8 cellular contexts compared by ENCODE assay signal in the genomic region with DNA sequence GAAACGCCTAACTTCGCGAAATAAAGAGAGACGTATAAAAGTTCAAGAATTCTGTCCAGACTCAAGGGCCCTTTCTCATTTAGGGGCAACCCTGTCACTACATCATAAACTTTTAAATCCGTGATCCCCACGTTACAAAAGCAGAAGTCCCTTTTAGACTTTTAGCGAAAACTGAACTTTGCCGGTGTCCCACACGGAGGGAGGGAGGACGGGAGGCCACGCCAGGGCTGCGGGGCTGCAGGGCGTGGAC. TPM values are rescaled to one million over a fixed set of nuclear protein-coding genes. Genes with fewer than 3 reads are reported as not detected.
DNase-seq lines count a peak whose midpoint lies in the region; ATAC-seq and TF ChIP-seq lines count a peak whose summit lies in the region.

No MANE protein-coding gene starts in this region.

- H4K12ac ChIP-seq in trophoblast cell (ENCODE audit: low read depth, low read length): no peak overlapping the region

- peak overlapping the region; percentile 79 for H3K4me3 Mint-ChIP-seq in activated CD4-positive, alpha-beta T cell treated with anti-CD3 and anti-CD28 coated beads, Interleukin-2, amount 10 ng/mL, durations not matched to agents 7 days and 5 days
- peak overlapping the region; percentile 94 for H3K4me3 Mint-ChIP-seq in endothelial cell (ENCODE audit: unreplicated experiment)

- no peak overlapping the region for H3K4ac ChIP-seq in trophoblast cell (ENCODE audit: low read depth, low read length)

- POLR2A ChIA-PET in activated CD4-positive, alpha-beta T cell treated with anti-CD3 and anti-CD28 coated beads, Interleukin-2, amount 10 ng/mL, durations not matched to agents 7 days and 5 days (lab: Charles Lee): no interaction called here

- no peak overlapping the region for H2BK5ac ChIP-seq in trophoblast cell (ENCODE audit: low read depth, low read length, poor library complexity)

- peaks cover 47% of the 10 kb centered on the region for H3K4me1 Mint-ChIP-seq in activated CD4-positive, alpha-beta T cell treated with anti-CD3 and anti-CD28 coated beads, Interleukin-2, amount 10 ng/mL, durations not matched to agents 7 days and 5 days
- H3K4me1 Mint-ChIP-seq in endothelial cell (ENCODE audit: unreplicated experiment): peaks cover 32% of the 10 kb centered on the region

- no peak for DNase-seq in activated CD4-positive, alpha-beta T cell treated with anti-CD3 and anti-CD28 coated beads, Interleukin-2, amount 10 ng/mL, durations not matched to agents 7 days and 5 days
- DNase-seq in activated CD4-positive, alpha-beta T cell treated with anti-CD3 and anti-CD28 coated beads for 4 hours: no peak
- DNase-seq in endothelial cell (ENCODE audit: low spot score) (no peak), trophoblast cell (no peak), AG20443 (ENCODE audit: low spot score) (no peak), omental fat pad (ENCODE audit: low spot score) (no peak), NCI-H774 (lab: John Stamatoyannopoulos, UW) (no peak)

- H2AFZ ChIP-seq in OCI-LY1 (ENCODE audit: low read length) (no peak overlapping the region), trophoblast cell (ENCODE audit: insufficient read depth, low read length, poor library complexity) (peak overlapping the region; percentile 92)

- no peak overlapping the region for H2AK5ac ChIP-seq in trophoblast cell (ENCODE audit: low read length)

- H3K4me1 ChIP-seq in OCI-LY1 (ENCODE audit: insufficient read depth, low read length, severe bottlenecking) (no peaks in the 10 kb centered on the region), trophoblast cell (ENCODE audit: control insufficient read depth in 1 of 2, insufficient read depth in 2 of 2, low read length in 2 of 2) (peaks cover 6 to 13% of the 10 kb centered on the region in 2 experiments)

- peaks cover 2% of the 10 kb centered on the region for H3K79me1 ChIP-seq in trophoblast cell (ENCODE audit: low read length)

- no peak overlapping the region for H4K8ac ChIP-seq in trophoblast cell (ENCODE audit: low read depth, low read length)

- CTCF ChIA-PET in activated CD4-positive, alpha-beta T cell treated with anti-CD3 and anti-CD28 coated beads, Interleukin-2, amount 10 ng/mL, durations not matched to agents 7 days and 5 days (lab: Charles Lee): interaction anchor here (1.0 to 2.4 kb wide), 6 partner anchors 9 to 115 kb away, joined by 3 to 15 read pairs (median 4); no protein-coding TSS in a partner anchor

- H2BK120ac ChIP-seq in trophoblast cell (ENCODE audit: insufficient read depth, low read length, poor library complexity): no peak overlapping the region

- H3K27ac ChIP-seq in OCI-LY1 (ENCODE audit: low read depth, low read length, poor library complexity, severe bottlenecking) (no peak overlapping the region), trophoblast cell (ENCODE audit: low read depth, low read length) (no peak overlapping the region)

- H3K4me3 ChIP-seq in OCI-LY1 (ENCODE audit: low read depth, low read length, poor library complexity, severe bottlenecking) (peak overlapping the region; percentile 56), trophoblast cell (ENCODE audit: low read depth, low read length) (peak overlapping the region; percentile 78)

- no peak overlapping the region for H3K14ac ChIP-seq in trophoblast cell (ENCODE audit: low read length)

- no peak overlapping the region for H3K23ac ChIP-seq in trophoblast cell (ENCODE audit: low read length)

- H3K18ac ChIP-seq in trophoblast cell (ENCODE audit: low read length): no peak overlapping the region

- no peaks in the 10 kb centered on the region for H3K9me2 ChIP-seq in OCI-LY1 (ENCODE audit: low read depth, low read length)

- TF ChIP-seq CTCF in OCI-LY1 (IDR thresholded peaks at IDR 0.05; ENCODE audit: low read length) (no peak), endothelial cell (IDR thresholded peaks at IDR 0.05; ENCODE audit: unreplicated experiment) (no peak), omental fat pad (IDR thresholded peaks at IDR 0.05) (no peak)

- no peaks in the 10 kb centered on the region for H3K36me3 ChIP-seq in OCI-LY1 (ENCODE audit: insufficient read depth, low read length)
- H3K36me3 ChIP-seq in trophoblast cell (ENCODE audit: control insufficient read depth in 1 of 2, insufficient read depth in 2 of 2, low read length in 2 of 2): no peaks in the 10 kb centered on the region

- no peaks in the 10 kb centered on the region for H4K20me1 ChIP-seq in OCI-LY1 (ENCODE audit: insufficient read depth, low read length)

- H3K36me3 Mint-ChIP-seq in activated CD4-positive, alpha-beta T cell treated with anti-CD3 and anti-CD28 coated beads, Interleukin-2, amount 10 ng/mL, durations not matched to agents 7 days and 5 days (ENCODE audit: low read depth): peaks cover 4% of the 10 kb centered on the region
- peaks cover 31% of the 10 kb centered on the region for H3K36me3 Mint-ChIP-seq in endothelial cell (ENCODE audit: low read depth, unreplicated experiment)

- H3K9ac ChIP-seq in OCI-LY1 (ENCODE audit: low read length): no peak overlapping the region; the same call in 1 of the 2 replicates
- H3K9ac ChIP-seq in trophoblast cell (ENCODE audit: low read length): no peak overlapping the region

- no peaks in the 10 kb centered on the region for H3K9me3 Mint-ChIP-seq in activated CD4-positive, alpha-beta T cell treated with anti-CD3 and anti-CD28 coated beads, Interleukin-2, amount 10 ng/mL, durations not matched to agents 7 days and 5 days
- H3K9me3 Mint-ChIP-seq in endothelial cell (ENCODE audit: unreplicated experiment): no peaks in the 10 kb centered on the region

- no peak overlapping the region for H2BK12ac ChIP-seq in trophoblast cell (ENCODE audit: low read length)

- H3K79me2 ChIP-seq in OCI-LY1 (ENCODE audit: insufficient read depth, low read length) (no peaks in the 10 kb centered on the region), trophoblast cell (ENCODE audit: control insufficient read depth, insufficient read depth, low read length, poor library complexity) (peaks cover 5% of the 10 kb centered on the region)

- H3F3A ChIP-seq in OCI-LY1 (ENCODE audit: insufficient read depth, low read length): no peaks in the 10 kb centered on the region

- no peaks in the 10 kb centered on the region for H3K27me3 ChIP-seq in OCI-LY1 (ENCODE audit: insufficient read depth, low read length)
- peaks cover 13% of the 10 kb centered on the region for H3K27me3 ChIP-seq in trophoblast cell (ENCODE audit: insufficient read depth, low read length)

- peak overlapping the region; percentile 84 for H3K27ac Mint-ChIP-seq in activated CD4-positive, alpha-beta T cell treated with anti-CD3 and anti-CD28 coated beads, Interleukin-2, amount 10 ng/mL, durations not matched to agents 7 days and 5 days
- peak overlapping the region; percentile 42 for H3K27ac Mint-ChIP-seq in endothelial cell (ENCODE audit: unreplicated experiment)

- H3K27me3 Mint-ChIP-seq in activated CD4-positive, alpha-beta T cell treated with anti-CD3 and anti-CD28 coated beads, Interleukin-2, amount 10 ng/mL, durations not matched to agents 7 days and 5 days: peaks cover 35% of the 10 kb centered on the region
- peaks cover 9% of the 10 kb centered on the region for H3K27me3 Mint-ChIP-seq in endothelial cell (ENCODE audit: unreplicated experiment)

- no peak for ATAC-seq in omental fat pad (ENCODE audit: low FRiP score)

- WGBS in trophoblast cell (ENCODE audit: extremely low coverage, insufficient coverage, insufficient read length): no CpG with 5 or more reads among the region's 13 CpGs

- no peak overlapping the region for H4K91ac ChIP-seq in trophoblast cell (ENCODE audit: low read depth, low read length)

- H3K9me3 ChIP-seq in OCI-LY1 (ENCODE audit: low read length) (no peaks in the 10 kb centered on the region), trophoblast cell (ENCODE audit: insufficient read depth, low read depth, low read length) (peaks cover 3% of the 10 kb centered on the region)

- peak overlapping the region; percentile 75 for H3K4me2 ChIP-seq in OCI-LY1 (ENCODE audit: low read length)
- peak overlapping the region; percentile 98 for H3K4me2 ChIP-seq in trophoblast cell (ENCODE audit: low read length)

RNA-seq across cellular contexts. Expression of gene F2R, which starts 0.5 kb away (rescaled TPM):
- 1 to 10 TPM; 5.9 to 7.3 TPM for total RNA-seq in activated CD4-positive, alpha-beta T cell treated with anti-CD3 and anti-CD28 coated beads, Interleukin-2, amount 10 ng/mL, durations not matched to agents 7 days and 5 days
- total RNA-seq in endothelial cell (ENCODE audit: unreplicated experiment): 342 TPM
- polyA plus RNA-seq in trophoblast cell (2013): 8.8 and 9.2 TPM in 2 replicates
- 10 to 100 TPM in 2 of 4 donors, 1 to 10 TPM in 2; 5.8 to 11.3 (median 9.5) TPM for total RNA-seq in omental fat pad

Comparison
In these comparisons a context has a peak if more than half of its experiments do, and no peak if none do; other contexts are left out.
1. RNA of gene F2R, which starts 0.5 kb away (total RNA-seq): 342 TPM in endothelial cell (single experiment); 5.8 to 11.3 TPM in omental fat pad and 5.9 to 7.3 TPM in activated CD4-positive, alpha-beta T cell treated with anti-CD3 and anti-CD28 coated beads, Interleukin-2, amount 10 ng/mL, durations not matched to agents 7 days and 5 days; every median in the first group is over 10 times any median in the second.